23 cellular contexts compared by ENCODE assay signal in genomic region chr3:58626841-58627579, GRCh38. TPM values are rescaled to one million over a fixed set of nuclear protein-coding genes. Genes with fewer than 3 reads are reported as not detected.
DNase-seq lines count a peak whose midpoint lies in the region; ATAC-seq and TF ChIP-seq lines count a peak whose summit lies in the region.
"Had no signal": no experiment of that assay in that cellular context is flagged by ENCODE, and none has a peak within 500 bp of the region (broad histone marks: within the 10 kb centered on the region; RNA-seq: fewer than 3 reads in every experiment).

No MANE protein-coding gene starts in this region.

- H2BK15ac ChIP-seq in mesenchymal stem cell (ENCODE audit: low read depth, poor library complexity, severe bottlenecking) = no peak overlapping the region

- no peak overlapping the region for H4K91ac ChIP-seq in mesenchymal stem cell (ENCODE audit: low read length)

- no peak for TF ChIP-seq POLR2A in esophagus muscularis mucosa (IDR thresholded peaks at IDR 0.05; ENCODE audit: low read depth)
- no peak for TF ChIP-seq POLR2A in tibial nerve (IDR thresholded peaks at IDR 0.05)

- H2BK12ac ChIP-seq in mesenchymal stem cell (ENCODE audit: low read length in 2 of 2) = no peak overlapping the region

- H2AK5ac ChIP-seq in mesenchymal stem cell (ENCODE audit: low read length, severe bottlenecking) = no peak overlapping the region

- TF ChIP-seq CTCF in esophagus muscularis mucosa (IDR thresholded peaks at IDR 0.05) = no peak
- no peak for TF ChIP-seq CTCF in tibial nerve (IDR thresholded peaks at IDR 0.05)

- H3K4ac ChIP-seq in mesenchymal stem cell (ENCODE audit: low read depth in 1 of 2, low read length in 2 of 2) = no peak overlapping the region

- H3K4me2 ChIP-seq in mesenchymal stem cell (ENCODE audit: low read length, poor library complexity, severe bottlenecking) = no peak overlapping the region

- 71% methylated on average over 17 of the region's 24 CpGs for WGBS in esophagus muscularis mucosa
- 89% methylated on average over 19 of the region's 24 CpGs for WGBS in mesenchymal stem cell
- 35 to 44% methylated on average over 4 to 5 of the region's 24 CpGs for WGBS in tibial nerve, 2 donors

- peak overlapping the region in 3 of 4 donors; percentile 5 to 71 (median 70) for H3K27ac ChIP-seq in esophagus muscularis mucosa (replicated peaks in 1 of 4)
- no peak overlapping the region for H3K27ac ChIP-seq in mesenchymal stem cell (ENCODE audit: low read length, poor library complexity, severe bottlenecking)
- peak overlapping the region; percentile 37 to 87 (median 74) for H3K27ac ChIP-seq in tibial nerve
- H3K27ac ChIP-seq: SK-N-MC had no signal

- H3K14ac ChIP-seq in mesenchymal stem cell (ENCODE audit: low read length in 2 of 2) = no peak overlapping the region

- peak overlapping the region; percentile 15 for H4K8ac ChIP-seq in mesenchymal stem cell (ENCODE audit: low read length)

- H3K23ac ChIP-seq in mesenchymal stem cell (ENCODE audit: low read length in 2 of 2) = no peak overlapping the region

- no peak overlapping the region for H2AFZ ChIP-seq in mesenchymal stem cell (ENCODE audit: low read depth, low read length)

- no peaks in the 10 kb centered on the region for H3K36me3 ChIP-seq in esophagus muscularis mucosa
- no peaks in the 10 kb centered on the region for H3K36me3 ChIP-seq in mesenchymal stem cell (ENCODE audit: control insufficient read depth in 1 of 2, insufficient read depth in 2 of 2, low read depth in 1 of 2, low read length in 2 of 2)
- no peaks in the 10 kb centered on the region for H3K36me3 ChIP-seq in tibial nerve
- H3K36me3 ChIP-seq: upper lobe of right lung had no signal

- TF ChIP-seq EP300 in esophagus muscularis mucosa (IDR thresholded peaks at IDR 0.05) (no peak), tibial nerve (IDR thresholded peaks at IDR 0.05) (no peak)

- H2BK120ac ChIP-seq in mesenchymal stem cell (ENCODE audit: low read depth, low read length) = no peak overlapping the region

- H3K4me1 ChIP-seq in esophagus muscularis mucosa (peaks cover 37 to 40% (median 37%) of the 10 kb centered on the region in 4 donors), mesenchymal stem cell (ENCODE audit: control insufficient read depth, insufficient read depth, low read depth, low read length) (peaks cover 4% of the 10 kb centered on the region), tibial nerve (peaks cover 0 to 80% (median 27%) of the 10 kb centered on the region in 4 donors)

- H3K79me1 ChIP-seq in mesenchymal stem cell (replicated peaks; ENCODE audit: low read length, poor library complexity, severe bottlenecking) = no peaks in the 10 kb centered on the region

- DNase-seq in Right ventricle myocardium superior (no peak), cardiac septum (ENCODE audit: low spot score) (no peak), esophagus muscularis mucosa (ENCODE audit: extremely low spot score) (no peak), mesenchymal stem cell (no peak), tibial nerve (ENCODE audit: low spot score in 2 of 2) (no peak), NOMO-1 treated with dmso at 0.1 percent for 144 hours (lab: John Stamatoyannopoulos, UW; ENCODE audit: unreplicated experiment) (no peak)
- DNase-seq: activated CD4-positive, alpha-beta T cell treated with anti-CD3 and anti-CD28 coated beads for 48 hours; activated naive CD4-positive, alpha-beta T cell treated with Interleukin-2 at 50 U/mL for 16 hours; activated T-cell treated with anti-CD3 and anti-CD28 coated beads, Interleukin-2, amount 50 U/mL, for 48 hours; CD8-positive, alpha-beta T cell; DMS 273 treated with DMSO at 0.1 percent for 48 hours; NCI-H1436; NCI-H510A treated with DMSO at 0.1 percent for 48 hours; T-helper 2 cell; upper lobe of right lung had no signal

- H3K9ac ChIP-seq in mesenchymal stem cell (ENCODE audit: low read length) = no peak overlapping the region

- H3K4me3 ChIP-seq in esophagus muscularis mucosa = no peak overlapping the region
- H3K4me3 ChIP-seq in mesenchymal stem cell (ENCODE audit: insufficient read depth in 1 of 2, low read depth in 1 of 2, low read length in 2 of 2) = no peak overlapping the region
- H3K4me3 ChIP-seq in tibial nerve = no peak overlapping the region
- H3K4me3 ChIP-seq: SK-N-MC, upper lobe of right lung had no signal

- H3K9me3 ChIP-seq in esophagus muscularis mucosa (no peaks in the 10 kb centered on the region), mesenchymal stem cell (ENCODE audit: control insufficient read depth, low read length) (no peaks in the 10 kb centered on the region), tibial nerve (no peaks in the 10 kb centered on the region)
- H3K9me3 ChIP-seq: upper lobe of right lung had no signal

- ATAC-seq in Right ventricle myocardium superior (ENCODE audit: poor library complexity) = peak; percentile 48
- ATAC-seq in HG02588 (IDR thresholded peaks at IDR 0.05; ENCODE audit: unreplicated experiment) = no peak
- no peak for ATAC-seq in HG03097 (IDR thresholded peaks at IDR 0.05; ENCODE audit: low FRiP score, unreplicated experiment)
- ATAC-seq: CD8-positive, alpha-beta T cell had no signal

- intact Hi-C loops in Right ventricle myocardium superior (cut with DNase I) = loop anchor here (5.0 kb wide), 1 partner anchor 40 kb away; no protein-coding TSS in a partner anchor
- intact Hi-C loops in cardiac septum (cut with DNase I) = loop anchor here (5.0 kb wide), 2 partner anchors 40 to 135 kb away; partner anchors contain the start of gene KCTD6
- intact Hi-C loops in esophagus muscularis mucosa (cut with DNase I) = loop anchor here (5.0 kb wide), 1 partner anchor 40 kb away; no protein-coding TSS in a partner anchor

- H3K27me3 ChIP-seq in esophagus muscularis mucosa (peaks cover 0 to 4% (median 0%) of the 10 kb centered on the region in 4 donors), mesenchymal stem cell (ENCODE audit: control insufficient read depth in 1 of 2, insufficient read depth in 1 of 2, low read length in 2 of 2) (peaks cover 0 to 5% of the 10 kb centered on the region in 2 experiments), tibial nerve (no peaks in the 10 kb centered on the region)
- H3K27me3 ChIP-seq: upper lobe of right lung had no signal

- no peak overlapping the region for H2BK5ac ChIP-seq in mesenchymal stem cell (ENCODE audit: low read depth, low read length, poor library complexity, severe bottlenecking)

- no peak overlapping the region for H3K18ac ChIP-seq in mesenchymal stem cell (ENCODE audit: low read depth in 1 of 2, low read length in 2 of 2)

RNA-seq across cellular contexts. Expression of gene FAM3D, which starts 39.6 kb away (rescaled TPM):
- not detected for total RNA-seq in Right ventricle myocardium superior
- not detected for total RNA-seq in cardiac septum
- not detected for total RNA-seq in esophagus muscularis mucosa
- polyA plus RNA-seq in mesenchymal stem cell (2013, experiment 1 of 2) = not detected
- not detected for polyA plus RNA-seq in mesenchymal stem cell (2013, experiment 2 of 2)
- total RNA-seq in tibial nerve = not detected
- total RNA-seq: A172; CD8-positive, alpha-beta T cell; fibroblast of lung; kidney epithelial cell; M059J had no signal
- polyA plus RNA-seq: fibroblast of lung had no signal

RNA-seq across cellular contexts. Expression of gene FAM107A, which starts 49.8 kb away (rescaled TPM):
- 95.2 TPM for total RNA-seq in Right ventricle myocardium superior
- total RNA-seq in cardiac septum = 29.9 TPM
- total RNA-seq in esophagus muscularis mucosa = 100 to 1,000 TPM in 2 of 4 donors, 10 to 100 TPM in 2; 35.7 to 107 (median 92.7) TPM
- polyA plus RNA-seq in mesenchymal stem cell (2013, experiment 1 of 2) = not detected
- not detected for polyA plus RNA-seq in mesenchymal stem cell (2013, experiment 2 of 2)
- total RNA-seq in tibial nerve = 100 to 1,000 TPM; 147 to 305 (median 227) TPM
- total RNA-seq: A172; bronchial epithelial cell; CD8-positive, alpha-beta T cell had no signal
